ENCODE assay signal across 1 cellular context in the genomic region with DNA sequence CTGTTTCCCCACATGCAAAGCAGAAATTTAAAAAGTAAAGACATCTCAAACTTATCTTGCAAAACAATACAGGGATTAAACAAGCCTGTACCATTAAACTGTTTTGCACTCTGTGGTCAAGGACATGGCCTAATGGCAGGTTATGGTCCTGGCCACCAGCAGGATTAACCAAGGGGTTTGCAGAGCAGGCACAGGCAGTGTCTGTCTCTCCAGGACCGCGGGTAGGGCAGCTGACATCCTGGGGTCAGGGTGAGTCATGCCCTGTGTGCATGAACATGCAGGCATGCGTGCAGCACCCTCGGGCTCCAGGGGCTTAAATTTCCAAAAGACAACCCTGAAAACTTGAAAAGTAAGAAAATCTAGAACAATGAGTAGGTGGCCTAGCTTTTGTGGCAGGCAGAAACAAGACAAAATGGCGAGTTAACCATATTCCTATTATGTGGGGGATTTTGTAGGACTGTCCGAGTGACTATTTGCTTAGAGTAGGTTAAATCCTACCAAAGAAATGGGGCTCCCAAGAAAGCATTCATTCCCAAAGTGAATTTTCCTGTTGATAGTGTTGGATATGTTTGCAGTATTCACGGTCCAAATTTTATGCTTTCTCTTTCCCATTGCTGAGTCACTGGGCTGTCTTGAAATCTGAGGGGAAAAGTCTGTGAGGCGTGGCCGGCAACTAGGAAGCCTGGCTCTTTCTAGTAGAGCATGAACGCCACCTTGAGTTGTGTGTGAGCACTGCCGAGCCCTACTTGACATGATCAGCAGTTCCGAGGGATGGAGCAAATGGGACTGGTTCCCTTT.
TF ChIP-seq lines count a peak whose summit lies in the region.

No MANE protein-coding gene starts in this region.

TF ChIP-seq in HepG2, 621 proteins besides CTCF, POLR2A, EP300 and RAD21 (continued from another document and continues in another):
- TF ChIP-seq ZNF720 (CRISPR knock-in tag; IDR thresholded peaks at IDR 0.05), result no peak
- peak; percentile 70; the same call in 1 of the 2 replicates for TF ChIP-seq ZNF674 (CRISPR knock-in tag; IDR thresholded peaks at IDR 0.05; ENCODE audit: low read depth)
- TF ChIP-seq ZNF552 (CRISPR knock-in tag; IDR thresholded peaks at IDR 0.05; ENCODE audit: borderline replicate concordance), result no peak; the same call in 1 of the 2 replicates
- TF ChIP-seq, protein P1, sequence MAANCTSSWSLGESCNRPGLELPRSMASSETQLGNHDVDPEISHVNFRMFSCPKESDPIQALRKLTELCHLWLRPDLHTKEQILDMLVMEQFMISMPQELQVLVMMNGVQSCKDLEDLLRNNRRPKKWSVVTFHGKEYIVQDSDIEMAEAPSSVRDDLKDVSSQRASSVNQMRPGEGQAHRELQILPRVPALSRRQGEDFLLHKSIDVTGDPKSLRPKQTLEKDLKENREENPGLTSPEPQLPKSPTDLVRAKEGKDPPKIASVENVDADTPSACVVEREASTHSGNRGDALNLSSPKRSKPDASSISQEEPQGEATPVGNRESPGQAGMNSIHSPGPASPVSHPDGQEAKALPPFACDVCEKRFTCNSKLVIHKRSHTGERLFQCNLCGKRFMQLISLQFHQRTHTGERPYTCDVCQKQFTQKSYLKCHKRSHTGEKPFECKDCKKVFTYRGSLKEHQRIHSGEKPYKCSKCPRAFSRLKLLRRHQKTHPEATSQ (CRISPR knock-in tag; IDR thresholded peaks at IDR 0.05; ENCODE audit: borderline replicate concordance), result 0 out of 2 replicates have a peak, but pooled peaks have one; percentile 76
- peak; percentile 88; the same call in 1 of the 2 replicates for TF ChIP-seq KLF12 (CRISPR knock-in tag; IDR thresholded peaks at IDR 0.05; ENCODE audit: borderline replicate concordance)
- TF ChIP-seq ZNF879 (CRISPR knock-in tag; IDR thresholded peaks at IDR 0.05), result peak; percentile 83; the same call in 1 of the 2 replicates
- TF ChIP-seq DMAP1 (CRISPR knock-in tag; IDR thresholded peaks at IDR 0.05), result peak; percentile 92
- TF ChIP-seq NFE2L1 (CRISPR knock-in tag; IDR thresholded peaks at IDR 0.05; ENCODE audit: borderline replicate concordance), result peak; percentile 94
- peak; percentile 89 for TF ChIP-seq JUN (CRISPR knock-in tag; IDR thresholded peaks at IDR 0.05)
- 0 out of 2 replicates have a peak, but pooled peaks have one; percentile 42 for TF ChIP-seq ZMYM2 (CRISPR knock-in tag; IDR thresholded peaks at IDR 0.05)
- TF ChIP-seq, protein P2, sequence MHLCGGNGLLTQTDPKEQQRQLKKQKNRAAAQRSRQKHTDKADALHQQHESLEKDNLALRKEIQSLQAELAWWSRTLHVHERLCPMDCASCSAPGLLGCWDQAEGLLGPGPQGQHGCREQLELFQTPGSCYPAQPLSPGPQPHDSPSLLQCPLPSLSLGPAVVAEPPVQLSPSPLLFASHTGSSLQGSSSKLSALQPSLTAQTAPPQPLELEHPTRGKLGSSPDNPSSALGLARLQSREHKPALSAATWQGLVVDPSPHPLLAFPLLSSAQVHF (CRISPR knock-in tag; IDR thresholded peaks at IDR 0.05), result no peak
- peak; percentile 45; the same call in 1 of the 2 replicates for TF ChIP-seq FOXK1 (CRISPR knock-in tag; IDR thresholded peaks at IDR 0.05; ENCODE audit: borderline replicate concordance, low read depth)
- TF ChIP-seq, protein P3, sequence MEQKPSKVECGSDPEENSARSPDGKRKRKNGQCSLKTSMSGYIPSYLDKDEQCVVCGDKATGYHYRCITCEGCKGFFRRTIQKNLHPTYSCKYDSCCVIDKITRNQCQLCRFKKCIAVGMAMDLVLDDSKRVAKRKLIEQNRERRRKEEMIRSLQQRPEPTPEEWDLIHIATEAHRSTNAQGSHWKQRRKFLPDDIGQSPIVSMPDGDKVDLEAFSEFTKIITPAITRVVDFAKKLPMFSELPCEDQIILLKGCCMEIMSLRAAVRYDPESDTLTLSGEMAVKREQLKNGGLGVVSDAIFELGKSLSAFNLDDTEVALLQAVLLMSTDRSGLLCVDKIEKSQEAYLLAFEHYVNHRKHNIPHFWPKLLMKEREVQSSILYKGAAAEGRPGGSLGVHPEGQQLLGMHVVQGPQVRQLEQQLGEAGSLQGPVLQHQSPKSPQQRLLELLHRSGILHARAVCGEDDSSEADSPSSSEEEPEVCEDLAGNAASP (CRISPR knock-in tag; IDR thresholded peaks at IDR 0.05; ENCODE audit: borderline replicate concordance), result peak; percentile 84; the same call in 1 of the 2 replicates
- 0 out of 2 replicates have a peak, but pooled peaks have one; percentile 67 for TF ChIP-seq ZNF543 (CRISPR knock-in tag; IDR thresholded peaks at IDR 0.05)
- TF ChIP-seq ZNF556 (CRISPR knock-in tag; IDR thresholded peaks at IDR 0.05; ENCODE audit: borderline replicate concordance), result peak; percentile 92; the same call in 1 of the 2 replicates
- TF ChIP-seq, protein P4, sequence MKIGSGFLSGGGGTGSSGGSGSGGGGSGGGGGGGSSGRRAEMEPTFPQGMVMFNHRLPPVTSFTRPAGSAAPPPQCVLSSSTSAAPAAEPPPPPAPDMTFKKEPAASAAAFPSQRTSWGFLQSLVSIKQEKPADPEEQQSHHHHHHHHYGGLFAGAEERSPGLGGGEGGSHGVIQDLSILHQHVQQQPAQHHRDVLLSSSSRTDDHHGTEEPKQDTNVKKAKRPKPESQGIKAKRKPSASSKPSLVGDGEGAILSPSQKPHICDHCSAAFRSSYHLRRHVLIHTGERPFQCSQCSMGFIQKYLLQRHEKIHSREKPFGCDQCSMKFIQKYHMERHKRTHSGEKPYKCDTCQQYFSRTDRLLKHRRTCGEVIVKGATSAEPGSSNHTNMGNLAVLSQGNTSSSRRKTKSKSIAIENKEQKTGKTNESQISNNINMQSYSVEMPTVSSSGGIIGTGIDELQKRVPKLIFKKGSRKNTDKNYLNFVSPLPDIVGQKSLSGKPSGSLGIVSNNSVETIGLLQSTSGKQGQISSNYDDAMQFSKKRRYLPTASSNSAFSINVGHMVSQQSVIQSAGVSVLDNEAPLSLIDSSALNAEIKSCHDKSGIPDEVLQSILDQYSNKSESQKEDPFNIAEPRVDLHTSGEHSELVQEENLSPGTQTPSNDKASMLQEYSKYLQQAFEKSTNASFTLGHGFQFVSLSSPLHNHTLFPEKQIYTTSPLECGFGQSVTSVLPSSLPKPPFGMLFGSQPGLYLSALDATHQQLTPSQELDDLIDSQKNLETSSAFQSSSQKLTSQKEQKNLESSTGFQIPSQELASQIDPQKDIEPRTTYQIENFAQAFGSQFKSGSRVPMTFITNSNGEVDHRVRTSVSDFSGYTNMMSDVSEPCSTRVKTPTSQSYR (CRISPR knock-in tag; IDR thresholded peaks at IDR 0.05; ENCODE audit: borderline replicate concordance), result peak; percentile 53; the same call in 1 of the 2 replicates
- no peak for TF ChIP-seq NAIF1 (CRISPR knock-in tag; IDR thresholded peaks at IDR 0.05; ENCODE audit: borderline replicate concordance)
- TF ChIP-seq GZF1 (CRISPR knock-in tag; IDR thresholded peaks at IDR 0.05), result peak; percentile 79; the same call in 1 of the 2 replicates
- no peak for TF ChIP-seq TCF12 (IDR thresholded peaks at IDR 0.05)
- peak; percentile 16; the same call in 1 of the 2 replicates for TF ChIP-seq TCF12 (CRISPR knock-in tag; IDR thresholded peaks at IDR 0.05)
- TF ChIP-seq EHMT2 (IDR thresholded peaks at IDR 0.05; ENCODE audit: borderline replicate concordance, low read depth, low read length), result 0 out of 2 replicates have a peak, but pooled peaks have one; percentile 56
- peak; percentile 59; the same call in 1 of the 2 replicates for TF ChIP-seq SOX13 (IDR thresholded peaks at IDR 0.05)
- TF ChIP-seq SOX13 (CRISPR knock-in tag; conservative IDR thresholded peaks at IDR 0.05 in 1 of 2, IDR thresholded peaks at IDR 0.05 in 1 of 2), result peak; percentile 79 to 80; a peak in 2 of 4 replicates
- TF ChIP-seq JUNB (CRISPR knock-in tag; IDR thresholded peaks at IDR 0.05; ENCODE audit: borderline replicate concordance), result peak; percentile 76; the same call in 1 of the 2 replicates
- no peak for TF ChIP-seq MYNN (CRISPR knock-in tag; IDR thresholded peaks at IDR 0.05; ENCODE audit: low read depth)
- no peak for TF ChIP-seq PTBP1 (IDR thresholded peaks at IDR 0.05; ENCODE audit: low read depth, low read length, poor library complexity, severe bottlenecking)
- TF ChIP-seq, protein P5, sequence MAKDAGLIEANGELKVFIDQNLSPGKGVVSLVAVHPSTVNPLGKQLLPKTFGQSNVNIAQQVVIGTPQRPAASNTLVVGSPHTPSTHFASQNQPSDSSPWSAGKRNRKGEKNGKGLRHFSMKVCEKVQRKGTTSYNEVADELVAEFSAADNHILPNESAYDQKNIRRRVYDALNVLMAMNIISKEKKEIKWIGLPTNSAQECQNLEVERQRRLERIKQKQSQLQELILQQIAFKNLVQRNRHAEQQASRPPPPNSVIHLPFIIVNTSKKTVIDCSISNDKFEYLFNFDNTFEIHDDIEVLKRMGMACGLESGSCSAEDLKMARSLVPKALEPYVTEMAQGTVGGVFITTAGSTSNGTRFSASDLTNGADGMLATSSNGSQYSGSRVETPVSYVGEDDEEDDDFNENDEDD (CRISPR knock-in tag; IDR thresholded peaks at IDR 0.05; ENCODE audit: borderline replicate concordance), result peak; percentile 64; the same call in 1 of the 2 replicates
- peak; percentile 51; the same call in 1 of the 2 replicates for TF ChIP-seq MIER3 (CRISPR knock-in tag; IDR thresholded peaks at IDR 0.05; ENCODE audit: borderline replicate concordance)
- no peak for TF ChIP-seq ZNF570 (CRISPR knock-in tag; IDR thresholded peaks at IDR 0.05; ENCODE audit: borderline replicate concordance)
- no peak for TF ChIP-seq MATR3 (CRISPR knock-in tag; IDR thresholded peaks at IDR 0.05)
- peak; percentile 79; the same call in 1 of the 2 replicates for TF ChIP-seq KDM4B (CRISPR knock-in tag; IDR thresholded peaks at IDR 0.05)
- peak; percentile 87 for TF ChIP-seq REPIN1 (CRISPR knock-in tag; IDR thresholded peaks at IDR 0.05; ENCODE audit: borderline replicate concordance, low read depth)
- peak; percentile 87 for TF ChIP-seq KMT2B (CRISPR knock-in tag; IDR thresholded peaks at IDR 0.05)
- TF ChIP-seq ZFP36L1 (CRISPR knock-in tag; IDR thresholded peaks at IDR 0.05), result 0 out of 2 replicates have a peak, but pooled peaks have one; percentile 84
- TF ChIP-seq, protein P6, sequence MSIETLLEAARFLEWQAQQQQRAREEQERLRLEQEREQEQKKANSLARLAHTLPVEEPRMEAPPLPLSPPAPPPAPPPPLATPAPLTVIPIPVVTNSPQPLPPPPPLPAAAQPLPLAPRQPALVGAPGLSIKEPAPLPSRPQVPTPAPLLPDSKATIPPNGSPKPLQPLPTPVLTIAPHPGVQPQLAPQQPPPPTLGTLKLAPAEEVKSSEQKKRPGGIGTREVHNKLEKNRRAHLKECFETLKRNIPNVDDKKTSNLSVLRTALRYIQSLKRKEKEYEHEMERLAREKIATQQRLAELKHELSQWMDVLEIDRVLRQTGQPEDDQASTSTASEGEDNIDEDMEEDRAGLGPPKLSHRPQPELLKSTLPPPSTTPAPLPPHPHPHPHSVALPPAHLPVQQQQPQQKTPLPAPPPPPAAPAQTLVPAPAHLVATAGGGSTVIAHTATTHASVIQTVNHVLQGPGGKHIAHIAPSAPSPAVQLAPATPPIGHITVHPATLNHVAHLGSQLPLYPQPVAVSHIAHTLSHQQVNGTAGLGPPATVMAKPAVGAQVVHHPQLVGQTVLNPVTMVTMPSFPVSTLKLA (IDR thresholded peaks at IDR 0.05), result 0 out of 2 replicates have a peak, but pooled peaks have one; percentile 9
- TF ChIP-seq SMAD3 (CRISPR knock-in tag; IDR thresholded peaks at IDR 0.05), result peak; percentile 28
- TF ChIP-seq, protein P7, sequence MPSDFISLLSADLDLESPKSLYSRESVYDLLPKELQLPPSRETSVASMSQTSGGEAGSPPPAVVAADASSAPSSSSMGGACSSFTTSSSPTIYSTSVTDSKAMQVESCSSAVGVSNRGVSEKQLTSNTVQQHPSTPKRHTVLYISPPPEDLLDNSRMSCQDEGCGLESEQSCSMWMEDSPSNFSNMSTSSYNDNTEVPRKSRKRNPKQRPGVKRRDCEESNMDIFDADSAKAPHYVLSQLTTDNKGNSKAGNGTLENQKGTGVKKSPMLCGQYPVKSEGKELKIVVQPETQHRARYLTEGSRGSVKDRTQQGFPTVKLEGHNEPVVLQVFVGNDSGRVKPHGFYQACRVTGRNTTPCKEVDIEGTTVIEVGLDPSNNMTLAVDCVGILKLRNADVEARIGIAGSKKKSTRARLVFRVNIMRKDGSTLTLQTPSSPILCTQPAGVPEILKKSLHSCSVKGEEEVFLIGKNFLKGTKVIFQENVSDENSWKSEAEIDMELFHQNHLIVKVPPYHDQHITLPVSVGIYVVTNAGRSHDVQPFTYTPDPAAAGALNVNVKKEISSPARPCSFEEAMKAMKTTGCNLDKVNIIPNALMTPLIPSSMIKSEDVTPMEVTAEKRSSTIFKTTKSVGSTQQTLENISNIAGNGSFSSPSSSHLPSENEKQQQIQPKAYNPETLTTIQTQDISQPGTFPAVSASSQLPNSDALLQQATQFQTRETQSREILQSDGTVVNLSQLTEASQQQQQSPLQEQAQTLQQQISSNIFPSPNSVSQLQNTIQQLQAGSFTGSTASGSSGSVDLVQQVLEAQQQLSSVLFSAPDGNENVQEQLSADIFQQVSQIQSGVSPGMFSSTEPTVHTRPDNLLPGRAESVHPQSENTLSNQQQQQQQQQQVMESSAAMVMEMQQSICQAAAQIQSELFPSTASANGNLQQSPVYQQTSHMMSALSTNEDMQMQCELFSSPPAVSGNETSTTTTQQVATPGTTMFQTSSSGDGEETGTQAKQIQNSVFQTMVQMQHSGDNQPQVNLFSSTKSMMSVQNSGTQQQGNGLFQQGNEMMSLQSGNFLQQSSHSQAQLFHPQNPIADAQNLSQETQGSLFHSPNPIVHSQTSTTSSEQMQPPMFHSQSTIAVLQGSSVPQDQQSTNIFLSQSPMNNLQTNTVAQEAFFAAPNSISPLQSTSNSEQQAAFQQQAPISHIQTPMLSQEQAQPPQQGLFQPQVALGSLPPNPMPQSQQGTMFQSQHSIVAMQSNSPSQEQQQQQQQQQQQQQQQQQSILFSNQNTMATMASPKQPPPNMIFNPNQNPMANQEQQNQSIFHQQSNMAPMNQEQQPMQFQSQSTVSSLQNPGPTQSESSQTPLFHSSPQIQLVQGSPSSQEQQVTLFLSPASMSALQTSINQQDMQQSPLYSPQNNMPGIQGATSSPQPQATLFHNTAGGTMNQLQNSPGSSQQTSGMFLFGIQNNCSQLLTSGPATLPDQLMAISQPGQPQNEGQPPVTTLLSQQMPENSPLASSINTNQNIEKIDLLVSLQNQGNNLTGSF (CRISPR knock-in tag; IDR thresholded peaks at IDR 0.05), result no peak
- TF ChIP-seq ARHGAP35 (CRISPR knock-in tag; IDR thresholded peaks at IDR 0.05; ENCODE audit: borderline replicate concordance), result 0 out of 2 replicates have a peak, but pooled peaks have one; percentile 56
- no peak for TF ChIP-seq MBNL3 (CRISPR knock-in tag; conservative IDR thresholded peaks at IDR 0.05)
- TF ChIP-seq MTF2 (CRISPR knock-in tag; IDR thresholded peaks at IDR 0.05; ENCODE audit: borderline replicate concordance), result no peak; the same call in 1 of the 2 replicates
- 0 out of 2 replicates have a peak, but pooled peaks have one; percentile 0 for TF ChIP-seq LCORL (IDR thresholded peaks at IDR 0.05)
- peak; percentile 95 for TF ChIP-seq LCORL (CRISPR knock-in tag; IDR thresholded peaks at IDR 0.05)
- peak; percentile 70 for TF ChIP-seq ZKSCAN8 (CRISPR knock-in tag; IDR thresholded peaks at IDR 0.05; ENCODE audit: borderline replicate concordance)
- peak; percentile 75; the same call in 1 of the 2 replicates for TF ChIP-seq ZNF768 (CRISPR knock-in tag; IDR thresholded peaks at IDR 0.05)
- TF ChIP-seq FOXO1 (CRISPR knock-in tag; IDR thresholded peaks at IDR 0.05), result peak; percentile 75
- TF ChIP-seq ZNF263 (CRISPR knock-in tag; IDR thresholded peaks at IDR 0.05), result peak; percentile 25; the same call in 1 of the 2 replicates
